ENCODE assay signal across 10 cellular contexts in genomic region chr21:35428489-35428888, GRCh38.
DNase-seq lines count a peak whose midpoint lies in the region; ATAC-seq and TF ChIP-seq lines count a peak whose summit lies in the region.
"Had no signal": no experiment of that assay in that cellular context is flagged by ENCODE, and none has a peak within 500 bp of the region (broad histone marks: within the 10 kb centered on the region; RNA-seq: fewer than 3 reads in every experiment).

No MANE protein-coding gene starts in this region.

- no peak overlapping the region for H3K4me2 ChIP-seq in mesenchymal stem cell (ENCODE audit: low read length, poor library complexity, severe bottlenecking)

- no peak overlapping the region for H4K8ac ChIP-seq in mesenchymal stem cell (ENCODE audit: low read length)

- no peak overlapping the region for H3K14ac ChIP-seq in mesenchymal stem cell (ENCODE audit: low read length in 2 of 2)

- TF ChIP-seq CTCF in adrenal gland (IDR thresholded peaks at IDR 0.05): no peak

- H2BK120ac ChIP-seq in mesenchymal stem cell (ENCODE audit: low read depth, low read length): no peak overlapping the region

- peak overlapping the region; percentile 45 for H3K4me3 Mint-ChIP-seq in T-helper 1 cell treated with Interleukin-12 subunit alpha and Interleukin-12 subunit beta and Interleukin-4 antibody, amounts not matched to agents 30 μg/mL and 1 μg/mL, for 36 hours
- peak overlapping the region; percentile 56 for H3K4me3 Mint-ChIP-seq in stimulated activated naive CD8-positive, alpha-beta T cell treated with anti-CD3 and anti-CD28 coated beads, Interleukin-15, Interleukin-2, amounts not matched to agents 100 ng/mL and 50 ng/mL, for 24 hours
- H3K4me3 Mint-ChIP-seq: naive B cell had no signal

- no peaks in the 10 kb centered on the region for H3K79me1 ChIP-seq in mesenchymal stem cell (replicated peaks; ENCODE audit: low read length, poor library complexity, severe bottlenecking)

- peaks cover 15% of the 10 kb centered on the region for H3K4me1 Mint-ChIP-seq in T-helper 1 cell treated with Interleukin-12 subunit alpha and Interleukin-12 subunit beta and Interleukin-4 antibody, amounts not matched to agents 30 μg/mL and 1 μg/mL, for 36 hours (ENCODE audit: low read depth)
- peaks cover 33% of the 10 kb centered on the region for H3K4me1 Mint-ChIP-seq in stimulated activated naive CD8-positive, alpha-beta T cell treated with anti-CD3 and anti-CD28 coated beads, Interleukin-15, Interleukin-2, amounts not matched to agents 100 ng/mL and 50 ng/mL, for 24 hours (ENCODE audit: low read depth)
- H3K4me1 Mint-ChIP-seq: naive B cell had no signal

- H3K9me3 ChIP-seq in adrenal gland (replicated peaks in 1 of 3): no peaks in the 10 kb centered on the region
- H3K9me3 ChIP-seq in mesenchymal stem cell (ENCODE audit: control insufficient read depth, low read length): peaks cover 22% of the 10 kb centered on the region

- H3K27me3 ChIP-seq in adrenal gland (peaks cover 4% of the 10 kb centered on the region), mesenchymal stem cell (ENCODE audit: control insufficient read depth in 1 of 2, insufficient read depth in 1 of 2, low read length in 2 of 2) (no peaks in the 10 kb centered on the region)

- H3K27ac Mint-ChIP-seq in T-helper 1 cell treated with Interleukin-12 subunit alpha and Interleukin-12 subunit beta and Interleukin-4 antibody, amounts not matched to agents 30 μg/mL and 1 μg/mL, for 36 hours: no peak overlapping the region
- peak overlapping the region; percentile 63 for H3K27ac Mint-ChIP-seq in stimulated activated naive CD8-positive, alpha-beta T cell treated with anti-CD3 and anti-CD28 coated beads, Interleukin-15, Interleukin-2, amounts not matched to agents 100 ng/mL and 50 ng/mL, for 24 hours

- H2AFZ ChIP-seq in mesenchymal stem cell (ENCODE audit: low read depth, low read length): no peak overlapping the region

- DNase-seq in adrenal gland (peak in 5 of 7 donors; percentile 4 to 23 (median 18)), mesenchymal stem cell (peak; percentile 47)
- no peak for DNase-seq in NK-92 treated with Interleukin-12 subunit alpha and Interleukin-12 subunit beta, amount 100 ng/mL, for 24 hours (lab: John Stamatoyannopoulos, UW)
- DNase-seq: naive B cell, NCI-H1417 had no signal

- 15 to 20% (median 18%) methylated on average over 8 to 9 of the region's 9 CpGs for WGBS in adrenal gland, 4 donors
- 13% methylated on average over 9 of the region's 9 CpGs for WGBS in mesenchymal stem cell

- H3K18ac ChIP-seq in mesenchymal stem cell (ENCODE audit: low read depth in 1 of 2, low read length in 2 of 2): no peak overlapping the region

- no peak overlapping the region for H4K91ac ChIP-seq in mesenchymal stem cell (ENCODE audit: low read length)

- intact Hi-C loops in adrenal gland (cut with DNase I): no loop called here

- peak overlapping the region in 1 of 2 experiments; percentile 23 for H2BK12ac ChIP-seq in mesenchymal stem cell (ENCODE audit: low read length in 2 of 2)

- H2AK5ac ChIP-seq in mesenchymal stem cell (ENCODE audit: low read length, severe bottlenecking): no peak overlapping the region

- no peak overlapping the region for H2BK5ac ChIP-seq in mesenchymal stem cell (ENCODE audit: low read depth, low read length, poor library complexity, severe bottlenecking)

- no peak overlapping the region for H3K4ac ChIP-seq in mesenchymal stem cell (ENCODE audit: low read depth in 1 of 2, low read length in 2 of 2)

- H3K9ac ChIP-seq in mesenchymal stem cell (ENCODE audit: low read length): peak overlapping the region; percentile 66

- no peak overlapping the region for H3K23ac ChIP-seq in mesenchymal stem cell (ENCODE audit: low read length in 2 of 2)

- H3K4me3 ChIP-seq in adrenal gland (no peak overlapping the region), mesenchymal stem cell (ENCODE audit: insufficient read depth in 1 of 2, low read depth in 1 of 2, low read length in 2 of 2) (peak overlapping the region in 1 of 2 experiments; percentile 10)

- no peak overlapping the region for H2BK15ac ChIP-seq in mesenchymal stem cell (ENCODE audit: low read depth, poor library complexity, severe bottlenecking)

- H3K4me1 ChIP-seq in adrenal gland (replicated peaks in 1 of 2) (no peaks in the 10 kb centered on the region), mesenchymal stem cell (ENCODE audit: control insufficient read depth, insufficient read depth, low read depth, low read length) (peaks cover 3% of the 10 kb centered on the region)

- ATAC-seq in HG02759 (IDR thresholded peaks at IDR 0.05; ENCODE audit: unreplicated experiment) (no peak), GM19023 (IDR thresholded peaks at IDR 0.05; ENCODE audit: unreplicated experiment) (no peak), HG03354 (IDR thresholded peaks at IDR 0.05; ENCODE audit: poor library complexity, severe bottlenecking, unreplicated experiment) (no peak)

- no peaks in the 10 kb centered on the region for H3K36me3 ChIP-seq in adrenal gland (replicated peaks in 1 of 2)
- no peaks in the 10 kb centered on the region for H3K36me3 ChIP-seq in mesenchymal stem cell (ENCODE audit: control insufficient read depth in 1 of 2, insufficient read depth in 2 of 2, low read depth in 1 of 2, low read length in 2 of 2)

- peaks cover 21% of the 10 kb centered on the region for H3K9me3 Mint-ChIP-seq in T-helper 1 cell treated with Interleukin-12 subunit alpha and Interleukin-12 subunit beta and Interleukin-4 antibody, amounts not matched to agents 30 μg/mL and 1 μg/mL, for 36 hours
- H3K9me3 Mint-ChIP-seq in stimulated activated naive CD8-positive, alpha-beta T cell treated with anti-CD3 and anti-CD28 coated beads, Interleukin-15, Interleukin-2, amounts not matched to agents 100 ng/mL and 50 ng/mL, for 24 hours: peaks cover 21% of the 10 kb centered on the region

- H3K27me3 Mint-ChIP-seq in T-helper 1 cell treated with Interleukin-12 subunit alpha and Interleukin-12 subunit beta and Interleukin-4 antibody, amounts not matched to agents 30 μg/mL and 1 μg/mL, for 36 hours (ENCODE audit: low read depth): peaks cover 14% of the 10 kb centered on the region
- H3K27me3 Mint-ChIP-seq in stimulated activated naive CD8-positive, alpha-beta T cell treated with anti-CD3 and anti-CD28 coated beads, Interleukin-15, Interleukin-2, amounts not matched to agents 100 ng/mL and 50 ng/mL, for 24 hours: peaks cover 13% of the 10 kb centered on the region

- no peak overlapping the region for H3K27ac ChIP-seq in adrenal gland
- no peak overlapping the region for H3K27ac ChIP-seq in mesenchymal stem cell (ENCODE audit: low read length, poor library complexity, severe bottlenecking)

- TF ChIP-seq POLR2A in adrenal gland (IDR thresholded peaks at IDR 0.05): no peak

- H3K36me3 Mint-ChIP-seq in T-helper 1 cell treated with Interleukin-12 subunit alpha and Interleukin-12 subunit beta and Interleukin-4 antibody, amounts not matched to agents 30 μg/mL and 1 μg/mL, for 36 hours (ENCODE audit: low read depth): peaks cover 12% of the 10 kb centered on the region
- H3K36me3 Mint-ChIP-seq in stimulated activated naive CD8-positive, alpha-beta T cell treated with anti-CD3 and anti-CD28 coated beads, Interleukin-15, Interleukin-2, amounts not matched to agents 100 ng/mL and 50 ng/mL, for 24 hours (ENCODE audit: low read depth): peaks cover 5% of the 10 kb centered on the region
